1 cellular context compared by ENCODE assay signal in genomic region chr3:184320099-184320445, GRCh38.
TF ChIP-seq lines count a peak whose summit lies in the region.

No MANE protein-coding gene starts in this region.

TF ChIP-seq in SK-N-SH, 30 proteins besides CTCF, POLR2A, EP300 and RAD21 (continued from another document):
- TF ChIP-seq ZBTB33 (IDR thresholded peaks at IDR 0.05; ENCODE audit: borderline replicate concordance, low read depth) (no peak), GABPA (IDR thresholded peaks at IDR 0.05; ENCODE audit: low read depth) (no peak), USF1 (IDR thresholded peaks at IDR 0.05; ENCODE audit: borderline replicate concordance, low read depth) (no peak), NFIC (IDR thresholded peaks at IDR 0.05; ENCODE audit: borderline replicate concordance) (peak; percentile 86), JUND (IDR thresholded peaks at IDR 0.05) (peak; percentile 74), TCF12 (IDR thresholded peaks at IDR 0.05) (peak; percentile 52)
